Comparison of ENCODE assay signal across 19 cellular contexts in genomic region chr4:47017494-47017893, GRCh38. TPM values are rescaled to one million over a fixed set of nuclear protein-coding genes. Genes with fewer than 3 reads are reported as not detected.
"Had no signal": no experiment of that assay in that cellular context is flagged by ENCODE, and none has a peak within 500 bp of the region (broad histone marks: within the 10 kb centered on the region; RNA-seq: fewer than 3 reads in every experiment).

No MANE protein-coding gene starts in this region.

- H3K36me3 ChIP-seq: breast epithelium, prostate gland had no signal

- DNase-seq: activated CD4-positive, alpha-beta T cell treated with anti-CD3 and anti-CD28 coated beads, Interleukin-2, amount 50 U/mL, for 1 hour; activated effector memory CD4-positive, alpha-beta T cell treated with Interleukin-2 at 50 U/mL for 16 hours; amniotic stem cell; foreskin fibroblast; natural killer cell; nucleus accumbens; stimulated activated CD4-positive, alpha-beta T cell treated with anti-CD3 and anti-CD28 coated beads, Interleukin-2, amount 100 ng/mL, for 24 hours; stimulated activated naive B cell treated with anti-CD40 and anti-IgM and Interleukin-4, amounts not matched to agents 10 μg/mL and 1 μg/mL and 100 μg/mL, for 72 hours; T-helper 2 cell; trophoblast cell had no signal

- FAIRE-seq: endometrium had no signal

- H3K4me3 ChIP-seq: breast epithelium, prostate gland had no signal

- H3K4me3 Mint-ChIP-seq: natural killer cell; stimulated activated naive B cell treated with anti-CD40 and anti-IgM and Interleukin-4, amounts not matched to agents 10 μg/mL and 1 μg/mL and 100 μg/mL, for 72 hours had no signal

- H3K4me1 ChIP-seq: breast epithelium, prostate gland had no signal

- H3K27ac ChIP-seq: breast epithelium, prostate gland had no signal

- H3K27ac Mint-ChIP-seq: activated naive CD4-positive, alpha-beta T cell treated with anti-CD3 and anti-CD28 coated beads, Interleukin-2, amount 50 U/mL, for 72 hours; natural killer cell; stimulated activated naive B cell treated with anti-CD40 and anti-IgM and Interleukin-4, amounts not matched to agents 10 μg/mL and 1 μg/mL and 100 μg/mL, for 72 hours had no signal

- H3K27me3 ChIP-seq: breast epithelium had no signal

- H3K4me1 Mint-ChIP-seq: stimulated activated naive B cell treated with anti-CD40 and anti-IgM and Interleukin-4, amounts not matched to agents 10 μg/mL and 1 μg/mL and 100 μg/mL, for 72 hours had no signal

- H3K36me3 Mint-ChIP-seq: activated naive CD4-positive, alpha-beta T cell treated with anti-CD3 and anti-CD28 coated beads, Interleukin-2, amount 50 U/mL, for 72 hours; natural killer cell; stimulated activated naive B cell treated with anti-CD40 and anti-IgM and Interleukin-4, amounts not matched to agents 10 μg/mL and 1 μg/mL and 100 μg/mL, for 72 hours had no signal

- H3K9me3 ChIP-seq: breast epithelium, prostate gland had no signal

- ATAC-seq: esophagus mucosa; natural killer cell; sciatic nerve; stimulated activated naive B cell treated with anti-CD40 and anti-IgM and Interleukin-4, amounts not matched to agents 10 μg/mL and 1 μg/mL and 100 μg/mL, for 72 hours had no signal

RNA-seq across cellular contexts. Expression of gene GABRB1, which starts 13.9 kb away (rescaled TPM):
- total RNA-seq: activated CD8-positive, alpha-beta memory T cell treated with anti-CD3 and anti-CD28 coated beads for 36 hours; activated naive CD4-positive, alpha-beta T cell treated with anti-CD3 and anti-CD28 coated beads, Interleukin-2, amount 50 U/mL, for 72 hours; chondrocyte; esophagus mucosa; lung microvascular endothelial cell; natural killer cell; prostate gland; sciatic nerve had no signal

RNA-seq across cellular contexts. Expression of gene GABRA4, which starts 24.1 kb away (rescaled TPM):
- total RNA-seq: activated CD8-positive, alpha-beta memory T cell treated with anti-CD3 and anti-CD28 coated beads for 36 hours; activated naive CD4-positive, alpha-beta T cell treated with anti-CD3 and anti-CD28 coated beads, Interleukin-2, amount 50 U/mL, for 72 hours; chondrocyte; lung microvascular endothelial cell; natural killer cell; sciatic nerve had no signal
